15 cellular contexts compared by ENCODE assay signal in the genomic region with DNA sequence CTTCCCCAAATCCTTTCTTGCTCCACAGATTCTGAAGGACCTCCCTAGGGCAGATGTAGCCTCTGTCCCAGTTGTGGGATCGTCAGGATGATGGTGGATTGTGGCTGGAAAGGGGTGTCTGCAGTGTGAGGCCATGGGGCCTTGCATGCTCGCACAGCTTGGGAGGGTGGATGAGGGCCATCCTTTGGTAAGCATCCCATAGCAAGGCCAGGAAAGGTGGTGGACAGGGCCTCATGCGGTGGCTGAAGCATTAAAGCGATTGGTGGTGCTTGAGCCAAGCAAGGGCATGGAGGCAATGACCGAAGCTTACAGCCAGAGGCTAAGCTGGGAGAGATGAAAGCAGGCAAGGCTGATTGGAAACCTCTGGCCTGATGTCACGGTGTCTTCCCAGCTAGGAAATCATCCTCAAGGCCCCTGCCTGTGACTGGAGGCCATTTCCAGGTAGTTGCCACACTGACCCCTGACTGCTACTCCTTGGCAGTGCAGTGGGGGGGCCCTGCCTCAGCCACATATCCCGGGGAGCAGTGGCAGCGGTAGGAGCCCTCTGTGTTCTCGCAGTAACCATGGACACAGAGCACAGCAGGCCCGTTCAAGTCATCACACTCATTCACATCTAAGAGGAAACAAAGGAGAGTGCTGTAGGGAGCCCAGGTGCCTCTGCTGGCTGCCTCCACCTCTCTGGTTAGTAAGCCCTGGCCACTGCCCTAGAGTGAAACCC. TPM values are rescaled to one million over a fixed set of nuclear protein-coding genes. Genes with fewer than 3 reads are reported as not detected.
DNase-seq lines count a peak whose midpoint lies in the region; ATAC-seq, FAIRE-seq and TF ChIP-seq lines count a peak whose summit lies in the region.
"Had no signal": no experiment of that assay in that cellular context is flagged by ENCODE, and none has a peak within 500 bp of the region (broad histone marks: within the 10 kb centered on the region; RNA-seq: fewer than 3 reads in every experiment).

No MANE protein-coding gene starts in this region.

- TF ChIP-seq CTCF in GM23338 (conservative IDR thresholded peaks at IDR 0.05; ENCODE audit: low read depth in 2 of 2) (peak in 1 of 2 experiments; percentile 41; a peak in 2 of 4 replicates), chondrocyte (IDR thresholded peaks at IDR 0.05) (no peak), GM20000 (IDR thresholded peaks at IDR 0.05; ENCODE audit: extremely low read depth, missing control alignments) (no peak)

- H3K4me1 ChIP-seq in GM23338 (ENCODE audit: insufficient read depth) (peaks cover 23% of the 10 kb centered on the region), mesodermal cell (ENCODE audit: control insufficient read depth, insufficient read depth, low read length, poor library complexity, severe bottlenecking) (peaks cover 3% of the 10 kb centered on the region)
- H3K4me1 ChIP-seq: gastrocnemius medialis had no signal

- peaks cover 15% of the 10 kb centered on the region for H3F3A ChIP-seq in GM23338 (replicated peaks; ENCODE audit: low read depth)

- peak; percentile 26 for FAIRE-seq in HTR-8/SVneo (lab: Jason Lieb, UNC)

- peaks cover 7% of the 10 kb centered on the region for H3K79me2 ChIP-seq in GM23338 (replicated peaks; ENCODE audit: insufficient read depth)

- DNase-seq in GM23338 (ENCODE audit: low spot score) (peak; percentile 83), HTR-8/SVneo (ENCODE audit: insufficient read length, low spot score) (no peak), chondrocyte (ENCODE audit: low spot score) (no peak), GM20000 (ENCODE audit: low spot score) (no peak), germinal center (ENCODE audit: low spot score) (no peak)
- DNase-seq: activated CD4-positive, CD25-positive, alpha-beta regulatory T cell treated with anti-CD3 and anti-CD28 coated beads, Interleukin-2, amount 50 U/mL, for 72 hours; GOT3; NCI-H1436 had no signal

- 75 to 82% methylated on average over 6 to 10 of the region's 10 CpGs for WGBS in mesodermal cell (ENCODE audit: insufficient coverage in 2 of 2), 2 experiments

- no peaks in the 10 kb centered on the region for H3K9me2 ChIP-seq in GM23338 (ENCODE audit: insufficient read depth)

- 0 out of 3 replicates have a peak overlapping the region, but pooled peaks have one; percentile 18 for H3K4me3 Mint-ChIP-seq in GM23338
- H3K4me3 Mint-ChIP-seq in chondrocyte (ENCODE audit: unreplicated experiment) = no peak overlapping the region
- H3K4me3 Mint-ChIP-seq in activated T-helper 17 cell treated with anti-CD3 and anti-CD28 coated beads, Interleukin-2, amount 50 U/mL, for 72 hours = no peak overlapping the region
- H3K4me3 Mint-ChIP-seq: T-helper 1 cell treated with Interleukin-12 subunit alpha and Interleukin-12 subunit beta and Interleukin-4 antibody, amounts not matched to agents 30 μg/mL and 1 μg/mL, for 36 hours had no signal

- H4K20me1 ChIP-seq in GM23338 (replicated peaks; ENCODE audit: insufficient read depth) = no peaks in the 10 kb centered on the region; the same call in 1 of the 2 replicates

- H3K4me3 ChIP-seq in GM23338 = peak overlapping the region; percentile 8; the same call in 1 of the 2 replicates
- H3K4me3 ChIP-seq in mesodermal cell (ENCODE audit: extremely low read depth, insufficient read depth, low read length, poor library complexity, severe bottlenecking) = no peak overlapping the region
- H3K4me3 ChIP-seq: BLaER1 treated with 17β-estradiol and CSF1 and Interleukin-3, amounts not matched to agents 10 nM and 100 nM; gastrocnemius medialis had no signal

- peaks cover 4% of the 10 kb centered on the region for H3K27me3 Mint-ChIP-seq in GM23338 (ENCODE audit: insufficient read depth, low read depth, poor library complexity)
- no peaks in the 10 kb centered on the region for H3K27me3 Mint-ChIP-seq in chondrocyte (ENCODE audit: low read depth)
- no peaks in the 10 kb centered on the region for H3K27me3 Mint-ChIP-seq in activated T-helper 17 cell treated with anti-CD3 and anti-CD28 coated beads, Interleukin-2, amount 50 U/mL, for 72 hours

- H3K9me3 Mint-ChIP-seq in GM23338 (no peaks in the 10 kb centered on the region), chondrocyte (ENCODE audit: low read depth) (no peaks in the 10 kb centered on the region)
- H3K9me3 Mint-ChIP-seq in activated T-helper 17 cell treated with anti-CD3 and anti-CD28 coated beads, Interleukin-2, amount 50 U/mL, for 72 hours = no peaks in the 10 kb centered on the region
- H3K9me3 Mint-ChIP-seq: activated naive CD4-positive, alpha-beta T cell treated with anti-CD3 and anti-CD28 coated beads, Interleukin-2, amount 50 U/mL, for 72 hours; T-helper 1 cell treated with Interleukin-12 subunit alpha and Interleukin-12 subunit beta and Interleukin-4 antibody, amounts not matched to agents 30 μg/mL and 1 μg/mL, for 36 hours had no signal

- peak overlapping the region; percentile 74; the same call in 1 of the 2 replicates for H3K4me2 ChIP-seq in GM23338
- H3K4me2 ChIP-seq: KMS-11 had no signal

- H2AFZ ChIP-seq in GM23338 = no peak overlapping the region

- H3K27ac Mint-ChIP-seq in GM23338 (peak overlapping the region; percentile 89), chondrocyte (ENCODE audit: unreplicated experiment) (peak overlapping the region; percentile 38)
- H3K27ac Mint-ChIP-seq in activated T-helper 17 cell treated with anti-CD3 and anti-CD28 coated beads, Interleukin-2, amount 50 U/mL, for 72 hours = no peak overlapping the region
- H3K27ac Mint-ChIP-seq: activated naive CD4-positive, alpha-beta T cell treated with anti-CD3 and anti-CD28 coated beads, Interleukin-2, amount 50 U/mL, for 72 hours; T-helper 1 cell treated with Interleukin-12 subunit alpha and Interleukin-12 subunit beta and Interleukin-4 antibody, amounts not matched to agents 30 μg/mL and 1 μg/mL, for 36 hours had no signal

- no peaks in the 10 kb centered on the region for H3K27me3 ChIP-seq in GM23338 (ENCODE audit: insufficient read depth)
- H3K27me3 ChIP-seq: BLaER1 treated with 17β-estradiol and CSF1 and Interleukin-3, amounts not matched to agents 10 nM and 100 nM; gastrocnemius medialis had no signal

- peak; percentile 78 for ATAC-seq in GM23338
- no peak for ATAC-seq in activated T-helper 17 cell treated with anti-CD3 and anti-CD28 coated beads, Interleukin-2, amount 50 U/mL, for 72 hours (replicated peaks)
- ATAC-seq: activated naive CD4-positive, alpha-beta T cell treated with anti-CD3 and anti-CD28 coated beads, Interleukin-2, amount 50 U/mL, for 72 hours had no signal

- H3K36me3 ChIP-seq in GM23338 (ENCODE audit: insufficient read depth) (no peaks in the 10 kb centered on the region), mesodermal cell (ENCODE audit: control insufficient read depth, insufficient read depth, low read length) (peaks cover 37% of the 10 kb centered on the region)

- H3K36me3 Mint-ChIP-seq in GM23338 (ENCODE audit: low read depth) = peaks cover 3% of the 10 kb centered on the region; the same call in 1 of the 3 replicates
- peaks cover 3% of the 10 kb centered on the region for H3K36me3 Mint-ChIP-seq in chondrocyte (ENCODE audit: low read depth)
- peaks cover under 1% of the 10 kb centered on the region for H3K36me3 Mint-ChIP-seq in activated T-helper 17 cell treated with anti-CD3 and anti-CD28 coated beads, Interleukin-2, amount 50 U/mL, for 72 hours (ENCODE audit: low read depth)
- H3K36me3 Mint-ChIP-seq: activated naive CD4-positive, alpha-beta T cell treated with anti-CD3 and anti-CD28 coated beads, Interleukin-2, amount 50 U/mL, for 72 hours had no signal

- no peaks in the 10 kb centered on the region for H3K9me3 ChIP-seq in mesodermal cell (ENCODE audit: control insufficient read depth, low read length)
- H3K9me3 ChIP-seq: BLaER1 treated with 17β-estradiol and CSF1 and Interleukin-3, amounts not matched to agents 10 nM and 100 nM; gastrocnemius medialis had no signal

- H3K27ac ChIP-seq in GM23338 (ENCODE audit: low read depth) = peak overlapping the region; percentile 85
- H3K27ac ChIP-seq in mesodermal cell (ENCODE audit: low read depth, low read length, severe bottlenecking) = peak overlapping the region; percentile 36
- H3K27ac ChIP-seq: BLaER1 treated with 17β-estradiol and CSF1 and Interleukin-3, amounts not matched to agents 10 nM and 100 nM; gastrocnemius medialis; KMS-11 had no signal

- H3K4me1 Mint-ChIP-seq in GM23338 = peaks cover 37% of the 10 kb centered on the region
- H3K4me1 Mint-ChIP-seq in chondrocyte (ENCODE audit: low read depth) = peaks cover 22% of the 10 kb centered on the region
- H3K4me1 Mint-ChIP-seq in activated T-helper 17 cell treated with anti-CD3 and anti-CD28 coated beads, Interleukin-2, amount 50 U/mL, for 72 hours = no peaks in the 10 kb centered on the region

TF ChIP-seq in GM23338, 12 proteins besides CTCF, POLR2A, EP300 and RAD21 (continues in another document):
- no peak for TF ChIP-seq CREB1 (CRISPR knock-in tag; IDR thresholded peaks at IDR 0.05; ENCODE audit: low read depth)
- no peak for TF ChIP-seq ZNF331 (CRISPR knock-in tag; IDR thresholded peaks at IDR 0.05; ENCODE audit: low read depth)

RNA-seq across cellular contexts. Expression of a gene that starts 7.0 kb away (rescaled TPM):
- total RNA-seq in GM23338 (2014; rRNA removed; shearing (Covaris generic)) = 24.9 and 44.0 TPM in 2 replicates
- 156 and 171 TPM in 2 replicates for polyA plus RNA-seq in GM23338 (2016; fragmentation: Nextera tagmentation; extraction: Ambion mirVana)
- total RNA-seq in chondrocyte = 16.6 to 18.9 TPM (median 16.9 TPM) in 3 replicates
- polyA plus RNA-seq in mesodermal cell (2013, experiment 1 of 2) = 33.1 TPM
- 32.5 TPM for polyA plus RNA-seq in mesodermal cell (2013, experiment 2 of 2)
- total RNA-seq in activated T-helper 17 cell treated with anti-CD3 and anti-CD28 coated beads, Interleukin-2, amount 50 U/mL, for 72 hours = 10 to 100 TPM; 20.3 to 28.5 TPM

RNA-seq across cellular contexts. Expression of a gene that starts 7.5 kb away (rescaled TPM):
- 287 and 331 TPM in 2 replicates for total RNA-seq in GM23338 (2014; rRNA removed; shearing (Covaris generic))
- 344 and 354 TPM in 2 replicates for polyA plus RNA-seq in GM23338 (2016; fragmentation: Nextera tagmentation; extraction: Ambion mirVana)
- 209 to 313 TPM (median 212 TPM) in 3 replicates for total RNA-seq in chondrocyte
- 199 TPM for polyA plus RNA-seq in mesodermal cell (2013, experiment 1 of 2)
- polyA plus RNA-seq in mesodermal cell (2013, experiment 2 of 2) = 205 TPM
- 10 to 100 TPM; 34.1 to 37.2 TPM for total RNA-seq in activated T-helper 17 cell treated with anti-CD3 and anti-CD28 coated beads, Interleukin-2, amount 50 U/mL, for 72 hours
